ENCODE assay signal across 16 cellular contexts in the genomic region with DNA sequence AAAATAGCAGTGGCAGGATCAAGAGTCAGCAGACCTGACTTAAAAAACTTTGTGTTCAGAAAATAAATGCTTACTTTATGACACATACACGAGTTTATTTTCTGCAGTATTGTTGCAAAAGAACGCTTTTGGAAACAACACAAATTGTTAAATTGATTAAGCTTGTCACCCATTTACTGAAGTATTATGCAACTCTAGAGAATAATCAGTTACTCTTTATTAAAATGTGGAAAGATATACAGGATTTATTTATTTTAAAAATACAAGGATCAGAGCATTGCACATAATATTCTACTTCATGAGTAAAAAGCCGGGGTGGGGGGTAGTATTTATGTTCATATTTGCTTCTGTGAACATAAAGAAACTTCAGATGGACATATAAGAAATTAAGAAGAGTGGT. TPM values are rescaled to one million over a fixed set of nuclear protein-coding genes. Genes with fewer than 3 reads are reported as not detected.
DNase-seq lines count a peak whose midpoint lies in the region; ATAC-seq and TF ChIP-seq lines count a peak whose summit lies in the region.
"Had no signal": no experiment of that assay in that cellular context is flagged by ENCODE, and none has a peak within 500 bp of the region (broad histone marks: within the 10 kb centered on the region; RNA-seq: fewer than 3 reads in every experiment).

No MANE protein-coding gene starts in this region.

- POLR2A ChIA-PET in CD4-positive, alpha-beta T cell (lab: Charles Lee): interaction anchor here (1.0 to 6.9 kb wide), 6 partner anchors 10 to 35 kb away, joined by 4 to 140 read pairs (median 76); partner anchors contain the start of gene FYB1
- POLR2A ChIA-PET in naive thymus-derived CD4-positive, alpha-beta T cell (lab: Charles Lee): interaction anchor here (0.7 to 22.3 kb wide), 8 partner anchors 9 to 255 kb away, joined by 3 to 679 read pairs (median 94); partner anchors contain the start of gene FYB1

- intact Hi-C loops in CD4-positive, alpha-beta T cell (cut with DNase I, micrococcal nuclease): loop anchor here in 1 of 2 experiments (5.0 kb wide), 2 partner anchors 37 to 127 kb away; partner anchors contain the start of gene RICTOR
- intact Hi-C loops in naive thymus-derived CD4-positive, alpha-beta T cell (cut with micrococcal nuclease): loop anchor here in 1 of 2 donors (5.0 kb wide), 1 partner anchor 127 kb away; the partner anchor contains the start of gene RICTOR

- no peaks in the 10 kb centered on the region for H3K9me3 ChIP-seq in CD4-positive, alpha-beta T cell (ENCODE audit: control insufficient read depth, low read length)
- H3K9me3 ChIP-seq in GM23248 (ENCODE audit: low read depth) (no peaks in the 10 kb centered on the region), BE2C (no peaks in the 10 kb centered on the region)
- no peaks in the 10 kb centered on the region for H3K9me3 ChIP-seq in naive thymus-derived CD4-positive, alpha-beta T cell (ENCODE audit: control insufficient read depth in 2 of 3, low read length in 3 of 3)
- H3K9me3 ChIP-seq: gastroesophageal sphincter, SK-N-SH had no signal

- no peaks in the 10 kb centered on the region for H3K36me3 ChIP-seq in GM23248 (ENCODE audit: low read depth)
- H3K36me3 ChIP-seq in naive thymus-derived CD4-positive, alpha-beta T cell (ENCODE audit: control insufficient read depth in 2 of 3, insufficient read depth in 3 of 3, low read length in 3 of 3): peaks cover 0 to 17% (median 0%) of the 10 kb centered on the region in 3 experiments
- no peaks in the 10 kb centered on the region for H3K36me3 ChIP-seq in BE2C
- H3K36me3 ChIP-seq: gastroesophageal sphincter had no signal

- H2AFZ ChIP-seq in GM23248: no peak overlapping the region

- H3K4me1 Mint-ChIP-seq in CD4-positive, alpha-beta T cell (ENCODE audit: low read depth): peaks cover 41% of the 10 kb centered on the region
- peaks cover 56% of the 10 kb centered on the region for H3K4me1 Mint-ChIP-seq in activated naive CD8-positive, alpha-beta T cell treated with anti-CD3 and anti-CD28 coated beads, Interleukin-2, amount 50 U/mL, for 24 hours
- peaks cover 22 to 44% (median 34%) of the 10 kb centered on the region in 7 donors for H3K4me1 Mint-ChIP-seq in naive thymus-derived CD4-positive, alpha-beta T cell
- H3K4me1 Mint-ChIP-seq: H9 had no signal

- H3K9ac ChIP-seq in GM23248: no peak overlapping the region
- H3K9ac ChIP-seq: SK-N-SH had no signal

- H3K4me1 ChIP-seq in GM23248 (ENCODE audit: insufficient read depth) (peaks cover 30% of the 10 kb centered on the region), BE2C (no peaks in the 10 kb centered on the region)
- peaks cover 33 to 42% of the 10 kb centered on the region in 2 donors for H3K4me1 ChIP-seq in naive thymus-derived CD4-positive, alpha-beta T cell (ENCODE audit: control insufficient read depth in 2 of 2, insufficient read depth in 2 of 2, low read length in 2 of 2)
- H3K4me1 ChIP-seq: gastroesophageal sphincter had no signal

- no peaks in the 10 kb centered on the region for H3K27me3 Mint-ChIP-seq in CD4-positive, alpha-beta T cell
- H3K27me3 Mint-ChIP-seq in activated naive CD8-positive, alpha-beta T cell treated with anti-CD3 and anti-CD28 coated beads, Interleukin-2, amount 50 U/mL, for 24 hours: no peaks in the 10 kb centered on the region
- no peaks in the 10 kb centered on the region for H3K27me3 Mint-ChIP-seq in naive thymus-derived CD4-positive, alpha-beta T cell

- H3K79me2 ChIP-seq in GM23248 (ENCODE audit: insufficient read depth): no peaks in the 10 kb centered on the region

- peak overlapping the region; percentile 93 for H3K4me3 Mint-ChIP-seq in CD4-positive, alpha-beta T cell
- peak overlapping the region; percentile 86 for H3K4me3 Mint-ChIP-seq in activated naive CD8-positive, alpha-beta T cell treated with anti-CD3 and anti-CD28 coated beads, Interleukin-2, amount 50 U/mL, for 24 hours
- H3K4me3 Mint-ChIP-seq in naive thymus-derived CD4-positive, alpha-beta T cell: peak overlapping the region; percentile 75 to 100 (median 96)
- H3K4me3 Mint-ChIP-seq: H9, neural crest cell had no signal

- H3K4me3 ChIP-seq in GM23248 (no peak overlapping the region), BE2C (ENCODE audit: low read depth, low read length) (no peak overlapping the region)
- peak overlapping the region; percentile 82 for H3K4me3 ChIP-seq in naive thymus-derived CD4-positive, alpha-beta T cell (ENCODE audit: low read length)
- H3K4me3 ChIP-seq: gastroesophageal sphincter, lung had no signal

- H3K9me3 Mint-ChIP-seq in CD4-positive, alpha-beta T cell: no peaks in the 10 kb centered on the region
- no peaks in the 10 kb centered on the region for H3K9me3 Mint-ChIP-seq in activated naive CD8-positive, alpha-beta T cell treated with anti-CD3 and anti-CD28 coated beads, Interleukin-2, amount 50 U/mL, for 24 hours
- H3K9me3 Mint-ChIP-seq in naive thymus-derived CD4-positive, alpha-beta T cell: no peaks in the 10 kb centered on the region
- H3K9me3 Mint-ChIP-seq: H9, neural crest cell had no signal

- DNase-seq in CD4-positive, alpha-beta T cell: no peak
- DNase-seq in GM23248 (peak; percentile 43), NCI-H2081 treated with DMSO at 0.1 percent for 48 hours (lab: John Stamatoyannopoulos, UW) (no peak), BE2C (no peak)
- DNase-seq in activated naive CD8-positive, alpha-beta T cell treated with anti-CD3 and anti-CD28 coated beads, Interleukin-2, amount 50 U/mL, for 24 hours: no peak
- DNase-seq in naive thymus-derived CD4-positive, alpha-beta T cell: no peak
- DNase-seq: aorta; H9; NCI-H1436; right cardiac atrium; SK-N-SH; stimulated activated CD4-positive, alpha-beta T cell treated with anti-CD3 and anti-CD28 coated beads, Interleukin-1b, Interleukin-23, amount 100 ng/mL, for 48 hours had no signal

- H3K4me2 ChIP-seq in GM23248 (ENCODE audit: unreplicated experiment): no peak overlapping the region
- H3K4me2 ChIP-seq: SK-N-SH had no signal

- no peak overlapping the region for H3K27ac ChIP-seq in CD4-positive, alpha-beta T cell (ENCODE audit: low read depth, low read length)
- H3K27ac ChIP-seq in GM23248: no peak overlapping the region
- H3K27ac ChIP-seq in naive thymus-derived CD4-positive, alpha-beta T cell (ENCODE audit: low read depth, low read length): peak overlapping the region; percentile 93
- H3K27ac ChIP-seq: gastroesophageal sphincter had no signal

- 42 to 52% methylated on average over 3 of the region's 3 CpGs for WGBS in GM23248 (ENCODE audit: low coverage in 1 of 2, low lambda C conversion rate in 2 of 2, missing lambda C conversion rate in 2 of 2), 2 experiments

- ATAC-seq in CD4-positive, alpha-beta T cell (ENCODE audit: poor library complexity): no peak
- ATAC-seq in activated naive CD8-positive, alpha-beta T cell treated with anti-CD3 and anti-CD28 coated beads, Interleukin-2, amount 50 U/mL, for 24 hours: no peak
- ATAC-seq in naive thymus-derived CD4-positive, alpha-beta T cell: no peak
- ATAC-seq in GM21526 (IDR thresholded peaks at IDR 0.05; ENCODE audit: low FRiP score, unreplicated experiment): no peak
- ATAC-seq: gastroesophageal sphincter, right cardiac atrium had no signal

- H3K36me3 Mint-ChIP-seq in CD4-positive, alpha-beta T cell (ENCODE audit: low read depth): peaks cover 83% of the 10 kb centered on the region
- H3K36me3 Mint-ChIP-seq in activated naive CD8-positive, alpha-beta T cell treated with anti-CD3 and anti-CD28 coated beads, Interleukin-2, amount 50 U/mL, for 24 hours (ENCODE audit: low read depth): peaks cover 3% of the 10 kb centered on the region
- peaks cover 25 to 62% (median 43%) of the 10 kb centered on the region in 5 donors for H3K36me3 Mint-ChIP-seq in naive thymus-derived CD4-positive, alpha-beta T cell

- no peak for TF ChIP-seq CTCF in CD4-positive, alpha-beta T cell (IDR thresholded peaks at IDR 0.05)
- TF ChIP-seq CTCF in BE2C (IDR thresholded peaks at IDR 0.05; ENCODE audit: low read depth, low read length): no peak

- peak overlapping the region; percentile 96 for H3K27ac Mint-ChIP-seq in CD4-positive, alpha-beta T cell
- peak overlapping the region; percentile 93 for H3K27ac Mint-ChIP-seq in activated naive CD8-positive, alpha-beta T cell treated with anti-CD3 and anti-CD28 coated beads, Interleukin-2, amount 50 U/mL, for 24 hours
- H3K27ac Mint-ChIP-seq in naive thymus-derived CD4-positive, alpha-beta T cell: peak overlapping the region; percentile 86 to 99 (median 98)
- H3K27ac Mint-ChIP-seq: H9 had no signal

- peaks cover 22% of the 10 kb centered on the region for H3F3A ChIP-seq in GM23248 (ENCODE audit: insufficient read depth)

- H3K27me3 ChIP-seq in CD4-positive, alpha-beta T cell (ENCODE audit: control insufficient read depth, insufficient read depth, low read length): no peaks in the 10 kb centered on the region
- no peaks in the 10 kb centered on the region for H3K27me3 ChIP-seq in GM23248 (replicated peaks; ENCODE audit: insufficient read depth)
- no peaks in the 10 kb centered on the region for H3K27me3 ChIP-seq in naive thymus-derived CD4-positive, alpha-beta T cell (ENCODE audit: control insufficient read depth in 2 of 2, insufficient read depth in 2 of 2, low read length in 2 of 2)
- H3K27me3 ChIP-seq in BE2C: peaks cover 16% of the 10 kb centered on the region
- H3K27me3 ChIP-seq: gastroesophageal sphincter had no signal

- H4K20me1 ChIP-seq in GM23248 (ENCODE audit: insufficient read depth): no peaks in the 10 kb centered on the region

- H3K9me2 ChIP-seq in GM23248 (ENCODE audit: insufficient read depth): no peaks in the 10 kb centered on the region
- H3K9me2 ChIP-seq: SK-N-SH had no signal

- CTCF ChIA-PET in CD4-positive, alpha-beta T cell (lab: Charles Lee): interaction anchor here (2.6 to 15.2 kb wide), 2 partner anchors 18 to 25 kb away, joined by 7 to 140 read pairs; no protein-coding TSS in a partner anchor
- CTCF ChIA-PET in naive thymus-derived CD4-positive, alpha-beta T cell (lab: Charles Lee): interaction anchor here (0.6 to 13.0 kb wide), 7 partner anchors 11 to 84 kb away, joined by 3 to 168 read pairs (median 37); partner anchors contain the start of gene FYB1

- in situ Hi-C loops in GM23248 (cut with MboI): no loop called here

RNA-seq across cellular contexts. Expression of gene FYB1, which starts 20.0 kb away (rescaled TPM):
- 100 to 1,000 TPM; 478 to 497 TPM for total RNA-seq in CD4-positive, alpha-beta T cell
- total RNA-seq in GM23248 (2014; rRNA removed; shearing (Covaris generic)): under 0.01 TPM in 1 of 2 replicates, not detected in the other
- 0.08 and 0.11 TPM in 2 replicates for polyA plus RNA-seq in GM23248 (2016; fragmentation: Nextera tagmentation; extraction: Ambion mirVana)
- 100 to 1,000 TPM; 310 to 701 (median 497) TPM for total RNA-seq in naive thymus-derived CD4-positive, alpha-beta T cell
- 100 to 1,000 TPM; 342 to 488 TPM for polyA plus RNA-seq in naive thymus-derived CD4-positive, alpha-beta T cell
- not detected for polyA plus RNA-seq in BE2C (2012; ENCODE audit: insufficient read depth, insufficient read length, low read depth)
- total RNA-seq: H9, neural crest cell had no signal
- polyA plus RNA-seq: SK-N-SH had no signal

Comparison
In these comparisons a context has a peak if more than half of its experiments do, and no peak if none do; other contexts are left out.
1. RNA of gene FYB1, which starts 20.0 kb away (total RNA-seq): 310 to 701 TPM in naive thymus-derived CD4-positive, alpha-beta T cell and 478 to 497 TPM in CD4-positive, alpha-beta T cell; under 0.01 TPM in GM23248; every median in the first group is over 100 times any median in the second.
2. Peak in every context shown above with its lines, with median percentiles within 50 percentile points of each other: H3K27ac Mint-ChIP-seq and H3K4me3 Mint-ChIP-seq.